In the genomic region with DNA sequence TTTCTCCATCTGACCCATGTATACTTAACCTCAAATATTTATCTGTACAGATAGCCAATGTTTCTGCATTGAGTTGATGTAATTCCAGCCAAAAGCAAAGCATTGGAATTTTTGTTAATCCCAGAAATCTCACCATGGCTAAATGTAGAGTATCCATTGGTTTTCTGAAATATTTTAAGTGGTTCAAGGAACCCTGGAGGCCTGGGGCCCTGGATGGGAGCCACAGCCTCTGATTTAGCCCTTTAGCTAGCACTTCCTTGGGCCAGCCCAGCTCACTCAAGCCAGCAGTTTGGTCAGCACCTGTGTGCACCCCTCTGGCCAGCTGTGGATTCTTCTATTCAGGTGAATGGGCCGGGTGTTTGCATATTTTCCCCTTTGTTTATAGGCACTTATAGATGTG, we compare ENCODE assay signal across 11 cellular contexts. TPM values are rescaled to one million over a fixed set of nuclear protein-coding genes. Genes with fewer than 3 reads are reported as not detected.
A peak's percentile ranks its signal among the peaks of the same experiment; 100 is the strongest.
DNase-seq lines count a peak whose midpoint lies in the region; ATAC-seq and TF ChIP-seq lines count a peak whose summit lies in the region.
"Had no signal": no experiment of that assay in that cellular context is flagged by ENCODE, and none has a peak within 500 bp of the region (broad histone marks: within the 10 kb centered on the region; RNA-seq: fewer than 3 reads in every experiment).

No MANE protein-coding gene starts in this region.

- H3K9me3 ChIP-seq in ovary (no peaks in the 10 kb centered on the region), gastrocnemius medialis (no peaks in the 10 kb centered on the region)

- no peak for TF ChIP-seq EP300 in ovary (IDR thresholded peaks at IDR 0.05)

- 24 to 42% (median 24%) methylated on average over 1 of the region's 1 CpG for WGBS in ovary, 3 donors

- peaks cover 4% of the 10 kb centered on the region for H3K36me3 Mint-ChIP-seq in activated CD4-positive, alpha-beta T cell treated with anti-CD3 and anti-CD28 coated beads, Interleukin-2, amount 10 ng/mL, durations not matched to agents 7 days and 5 days (ENCODE audit: low read depth)

- peaks cover 14% of the 10 kb centered on the region for H3K4me1 Mint-ChIP-seq in activated CD4-positive, alpha-beta T cell treated with anti-CD3 and anti-CD28 coated beads, Interleukin-2, amount 10 ng/mL, durations not matched to agents 7 days and 5 days

- no peaks in the 10 kb centered on the region for H3K27me3 Mint-ChIP-seq in activated CD4-positive, alpha-beta T cell treated with anti-CD3 and anti-CD28 coated beads, Interleukin-2, amount 10 ng/mL, durations not matched to agents 7 days and 5 days

- H3K27me3 ChIP-seq in ovary (no peaks in the 10 kb centered on the region), gastrocnemius medialis (no peaks in the 10 kb centered on the region)

- in situ Hi-C loops in gastrocnemius medialis (cut with MboI; ENCODE audit: low sequenced_read_pairs in 4 of 4): no loop called here

- POLR2A ChIA-PET in activated CD4-positive, alpha-beta T cell treated with anti-CD3 and anti-CD28 coated beads, Interleukin-2, amount 10 ng/mL, durations not matched to agents 7 days and 5 days (lab: Charles Lee): interaction anchor here (0.6 kb wide), 1 partner anchor 138 kb away, joined by 3 read pairs; no protein-coding TSS in a partner anchor

- ATAC-seq in gastrocnemius medialis: no peak
- no peak for ATAC-seq in HG02970 (IDR thresholded peaks at IDR 0.05; ENCODE audit: low FRiP score, unreplicated experiment)

- H3K9me3 Mint-ChIP-seq in activated CD4-positive, alpha-beta T cell treated with anti-CD3 and anti-CD28 coated beads, Interleukin-2, amount 10 ng/mL, durations not matched to agents 7 days and 5 days: peaks cover 4% of the 10 kb centered on the region

- TF ChIP-seq CTCF in coronary artery (IDR thresholded peaks at IDR 0.05): no peak
- no peak for TF ChIP-seq CTCF in ovary (IDR thresholded peaks at IDR 0.05)
- TF ChIP-seq CTCF in gastrocnemius medialis (IDR thresholded peaks at IDR 0.05 in 4 of 5, conservative IDR thresholded peaks at IDR 0.05 in 1 of 5): no peak

- CTCF ChIA-PET in activated CD4-positive, alpha-beta T cell treated with anti-CD3 and anti-CD28 coated beads, Interleukin-2, amount 10 ng/mL, durations not matched to agents 7 days and 5 days (lab: Charles Lee): interaction anchor here (1.6 to 25.5 kb wide), 4 partner anchors 7 to 200 kb away, joined by 3 to 475 read pairs (median 64); a partner anchor contains a TSS

- H3K4me1 ChIP-seq in ovary (ENCODE audit: insufficient read depth) (peaks cover 12% of the 10 kb centered on the region), gastrocnemius medialis (peaks cover 0 to 8% of the 10 kb centered on the region in 2 donors)

- TF ChIP-seq POLR2A in ovary (IDR thresholded peaks at IDR 0.05) (no peak), gastrocnemius medialis (IDR thresholded peaks at IDR 0.05) (no peak)

- no peak overlapping the region for H3K27ac Mint-ChIP-seq in activated CD4-positive, alpha-beta T cell treated with anti-CD3 and anti-CD28 coated beads, Interleukin-2, amount 10 ng/mL, durations not matched to agents 7 days and 5 days

- H3K27ac ChIP-seq in coronary artery (peak overlapping the region; percentile 61 to 71), ovary (peak overlapping the region in 1 of 2 donors; percentile 41), gastrocnemius medialis (no peak overlapping the region)

- no peak overlapping the region for H3K4me3 Mint-ChIP-seq in activated CD4-positive, alpha-beta T cell treated with anti-CD3 and anti-CD28 coated beads, Interleukin-2, amount 10 ng/mL, durations not matched to agents 7 days and 5 days

- H3K36me3 ChIP-seq in ovary (no peaks in the 10 kb centered on the region), gastrocnemius medialis (no peaks in the 10 kb centered on the region)

- DNase-seq in AG08395 (ENCODE audit: low spot score) (peak; percentile 66), HCEC 1CT (peak; percentile 52), coronary artery (ENCODE audit: low spot score) (no peak), ovary (peak in 3 of 5 donors; percentile 35 to 59 (median 47)), gastrocnemius medialis (no peak), DMS53 (lab: John Stamatoyannopoulos, UW) (no peak)
- no peak for DNase-seq in activated CD4-positive, alpha-beta T cell treated with anti-CD3 and anti-CD28 coated beads, Interleukin-2, amount 10 ng/mL, durations not matched to agents 7 days and 5 days
- DNase-seq: C1 segment of cervical spinal cord, occipital lobe had no signal

- H3K4me3 ChIP-seq in coronary artery (no peak overlapping the region), ovary (no peak overlapping the region), gastrocnemius medialis (no peak overlapping the region)

- intact Hi-C loops in ovary (cut with DNase I) (no loop called here), gastrocnemius medialis (cut with DNase I; ENCODE audit: low total_unique reads) (no loop called here)

RNA-seq across cellular contexts. Expression of a gene that starts 18.8 kb away (rescaled TPM):
- total RNA-seq in ovary: 1 to 10 TPM in 1 of 7 donors, under 1 TPM in 5, not detected in 1; 0.23 to 1.9 (median 0.56) TPM
- polyA plus RNA-seq in ovary: under 1 TPM in 1 of 2 donors, not detected in 1; 0.05 TPM
- not detected for total RNA-seq in activated CD4-positive, alpha-beta T cell treated with anti-CD3 and anti-CD28 coated beads, Interleukin-2, amount 10 ng/mL, durations not matched to agents 7 days and 5 days
- total RNA-seq in gastrocnemius medialis: 1 to 10 TPM in 1 of 4 donors, not detected in 3; 1.4 TPM
- total RNA-seq: LHCN-M2, occipital lobe had no signal

RNA-seq across cellular contexts. Expression of a gene that starts 41.7 kb away (rescaled TPM):
- total RNA-seq in ovary (100 to 1,000 TPM in 5 of 7 donors, 10 to 100 TPM in 2; 75.8 to 278 (median 135) TPM), gastrocnemius medialis (10 to 100 TPM; 54.2 to 85.6 (median 71.8) TPM)
- polyA plus RNA-seq in ovary: 100 to 1,000 TPM; 229 to 234 TPM
- total RNA-seq in activated CD4-positive, alpha-beta T cell treated with anti-CD3 and anti-CD28 coated beads, Interleukin-2, amount 10 ng/mL, durations not matched to agents 7 days and 5 days: 1 to 10 TPM; 6.3 to 8.2 TPM

Comparison
In these comparisons a context has a peak if more than half of its experiments do, and no peak if none do; other contexts are left out.
1. DNase-seq: peak in AG08395 (single experiment), HCEC 1CT (single experiment) and ovary (3 of 5); none in coronary artery (single experiment), activated CD4-positive, alpha-beta T cell treated with anti-CD3 and anti-CD28 coated beads, Interleukin-2, amount 10 ng/mL, durations not matched to agents 7 days and 5 days (single experiment), gastrocnemius medialis (0 of 2) and DMS53 (single experiment).
2. H3K27ac ChIP-seq: peak in coronary artery (2 of 2); none in gastrocnemius medialis (0 of 4).
3. RNA of a gene that starts 41.7 kb away (total RNA-seq): 75.8 to 278 TPM in ovary and 54.2 to 85.6 TPM in gastrocnemius medialis; 6.3 to 8.2 TPM in activated CD4-positive, alpha-beta T cell treated with anti-CD3 and anti-CD28 coated beads, Interleukin-2, amount 10 ng/mL, durations not matched to agents 7 days and 5 days; every median in the first group is over 4 times any median in the second.